ENCODE assay signal across 8 cellular contexts in the genomic region with DNA sequence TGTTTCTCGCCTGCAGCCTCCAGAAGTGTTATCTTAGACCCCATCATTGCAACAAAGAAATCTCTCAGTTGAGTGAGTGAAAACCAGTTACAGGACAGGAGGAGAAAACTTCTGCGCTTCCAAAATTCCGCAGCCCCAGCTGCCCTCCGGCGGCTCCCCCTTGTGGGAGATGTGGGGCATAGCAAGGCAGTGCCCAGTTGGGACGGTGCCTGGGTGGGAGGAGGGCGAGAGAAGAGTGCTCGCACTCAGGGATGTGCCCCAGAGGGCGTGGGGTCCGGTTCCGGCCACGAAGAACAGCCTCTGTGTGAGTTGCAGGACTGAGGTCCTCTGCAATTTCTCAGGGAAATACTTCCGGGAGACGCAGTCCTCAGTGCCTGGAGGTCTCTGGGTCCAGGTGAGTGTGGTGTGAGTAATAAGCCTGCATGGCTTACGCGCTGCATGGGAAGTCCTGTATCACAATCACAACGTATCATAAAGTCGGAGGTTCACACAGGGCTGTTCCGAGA.
DNase-seq lines count a peak whose midpoint lies in the region; ATAC-seq, FAIRE-seq and TF ChIP-seq lines count a peak whose summit lies in the region.

No MANE protein-coding gene starts in this region.

- peak overlapping the region in 3 of 4 experiments; percentile 13 to 39 (median 21); a peak in 3 of 8 replicates for H3K4me3 ChIP-seq in H1 (ENCODE audit: extremely low read depth in 1 of 4, insufficient read depth in 2 of 4, low read depth in 3 of 4, low read length in 4 of 4)

- in situ Hi-C loops in KBM-7 (cut with MboI; ENCODE audit: low pct_unique_long_range_greater_than_20kb, low sequenced_read_pairs): loop anchor here (25.0 kb wide), 1 partner anchor 541 kb away; no protein-coding TSS in a partner anchor

- no peak overlapping the region for H2BK5ac ChIP-seq in H1 (ENCODE audit: low read depth, low read length)

- ATAC-seq in GM21423 (IDR thresholded peaks at IDR 0.05; ENCODE audit: unreplicated experiment) (peak; percentile 83), activated B cell treated with CpG ODN at 0.5 μM for 24 hours (ENCODE audit: low read depth) (peak; percentile 65), memory B cell (ENCODE audit: low read depth) (no peak)

- no peaks in the 10 kb centered on the region for H3K79me1 ChIP-seq in H1 (ENCODE audit: low read depth, low read length)

- no peak overlapping the region for H2BK120ac ChIP-seq in H1 (replicated peaks; ENCODE audit: low read depth, low read length)

- H3K14ac ChIP-seq in H1 (ENCODE audit: insufficient read length): no peak overlapping the region

- H2AK5ac ChIP-seq in H1 (ENCODE audit: low read depth, low read length): no peak overlapping the region

- H3K27ac Mint-ChIP-seq in activated B cell treated with CpG ODN at 0.5 μM for 24 hours (no peak overlapping the region), memory B cell (no peak overlapping the region)

- H3K9me3 Mint-ChIP-seq in activated B cell treated with CpG ODN at 0.5 μM for 24 hours: no peaks in the 10 kb centered on the region
- H3K9me3 Mint-ChIP-seq in memory B cell: no peaks in the 10 kb centered on the region

- no peaks in the 10 kb centered on the region for H3K27me3 ChIP-seq in H1 (replicated peaks in 1 of 4; ENCODE audit: control insufficient read depth in 3 of 4, extremely low read depth in 1 of 4, insufficient read depth in 3 of 4, low read length in 3 of 4)

- H3K9me3 ChIP-seq in H1 (ENCODE audit: insufficient read depth in 2 of 2, low read depth in 1 of 2, low read length in 1 of 2): no peaks in the 10 kb centered on the region

- H2BK15ac ChIP-seq in H1 (ENCODE audit: low read length): peak overlapping the region; percentile 92

- H3K18ac ChIP-seq in H1 (ENCODE audit: extremely low read depth, low read length): no peak overlapping the region

- CTCF ChIA-PET in activated B cell treated with CpG ODN at 0.5 μM for 24 hours (lab: Charles Lee): interaction anchor here (1.3 to 1.9 kb wide), 4 partner anchors 10 to 548 kb away, joined by 3 to 24 read pairs (median 6); no protein-coding TSS in a partner anchor
- CTCF ChIA-PET in H1 (lab: Charles Lee; ENCODE audit: partially characterized antibody): interaction anchor here (0.6 to 4.6 kb wide), 36 partner anchors 9 to 1100 kb away, joined by 3 to 43 read pairs (median 3); partner anchors contain the start of gene BLID

- H2BK20ac ChIP-seq in H1 (ENCODE audit: low read length): 0 out of 2 replicates have a peak overlapping the region, but pooled peaks have one; percentile 23

- H3K4me1 ChIP-seq in H1 (replicated peaks in 1 of 4; ENCODE audit: control insufficient read depth in 3 of 4, insufficient read depth in 4 of 4, low read length in 3 of 4): peaks cover 0 to 4% (median under 1%) of the 10 kb centered on the region in 4 experiments; a peak in 2 of 7 replicates

- TF ChIP-seq EP300 in H1 (IDR thresholded peaks at IDR 0.05; ENCODE audit: borderline replicate concordance in 1 of 2, low read depth in 2 of 2, low read length in 2 of 2): no peak

- no peaks in the 10 kb centered on the region for H4K20me1 ChIP-seq in H1 (replicated peaks in 1 of 2; ENCODE audit: control insufficient read depth in 1 of 2, insufficient read depth in 2 of 2, low read length in 2 of 2)

- H4K8ac ChIP-seq in H1 (ENCODE audit: extremely low read depth, insufficient read depth, low read length): peak overlapping the region; percentile 87

- H3K36me3 Mint-ChIP-seq in activated B cell treated with CpG ODN at 0.5 μM for 24 hours (ENCODE audit: low read depth) (no peaks in the 10 kb centered on the region), memory B cell (no peaks in the 10 kb centered on the region)

- peak; percentile 7 for FAIRE-seq in H1 (lab: Jason Lieb, UNC)

- peak; percentile 96 to 98 for TF ChIP-seq RAD21 in H1 (IDR thresholded peaks at IDR 0.05 in 1 of 2, conservative IDR thresholded peaks at IDR 0.05 in 1 of 2; ENCODE audit: low read depth in 2 of 2, low read length in 2 of 2)

- H2BK12ac ChIP-seq in H1 (ENCODE audit: low read depth, low read length): peak overlapping the region; percentile 45; the same call in 1 of the 2 replicates

- peak overlapping the region; percentile 97 for H2AFZ ChIP-seq in H1 (ENCODE audit: low read length)

- POLR2A ChIA-PET in activated B cell treated with CpG ODN at 0.5 μM for 24 hours (lab: Charles Lee) (no interaction called here), H1 (lab: Charles Lee; ENCODE audit: partially characterized antibody) (no interaction called here)

- H3K4me1 Mint-ChIP-seq in activated B cell treated with CpG ODN at 0.5 μM for 24 hours: no peaks in the 10 kb centered on the region
- no peaks in the 10 kb centered on the region for H3K4me1 Mint-ChIP-seq in memory B cell

- H3K56ac ChIP-seq in H1 (replicated peaks; ENCODE audit: insufficient read length, low read depth, low read length): no peak overlapping the region

- no peak overlapping the region for H3K4me3 Mint-ChIP-seq in activated B cell treated with CpG ODN at 0.5 μM for 24 hours
- no peak overlapping the region for H3K4me3 Mint-ChIP-seq in memory B cell

- H3K27me3 Mint-ChIP-seq in activated B cell treated with CpG ODN at 0.5 μM for 24 hours (peaks cover 31% of the 10 kb centered on the region), memory B cell (peaks cover 23% of the 10 kb centered on the region)

- no peak for TF ChIP-seq POLR2A in H1 (IDR thresholded peaks at IDR 0.05; ENCODE audit: control extremely low read depth in 1 of 2, low read depth in 2 of 2, low read length in 2 of 2)

- peak; percentile 55 for TF ChIP-seq CTCF in activated B cell treated with CpG ODN at 0.5 μM for 24 hours (IDR thresholded peaks at IDR 0.05)
- TF ChIP-seq CTCF in H1 (IDR thresholded peaks at IDR 0.05; ENCODE audit: control extremely low read depth in 1 of 3, insufficient read depth in 1 of 3, low read depth in 1 of 3, low read length in 3 of 3): peak; percentile 93 to 98 (median 94)

- H3K4ac ChIP-seq in H1 (replicated peaks; ENCODE audit: insufficient read length, low read depth, low read length): no peak overlapping the region

- no peaks in the 10 kb centered on the region for H3K36me3 ChIP-seq in H1 (ENCODE audit: control insufficient read depth in 2 of 4, insufficient read depth in 4 of 4, low read length in 3 of 4)

- H4K5ac ChIP-seq in H1 (ENCODE audit: insufficient read length, low read depth, low read length): no peak overlapping the region

- DNase-seq in DMS53 (lab: John Stamatoyannopoulos, UW) (peak; percentile 62), KBM-7 (peak; percentile 55), activated B cell treated with CpG ODN at 0.5 μM for 24 hours (peak; percentile 21), H1 (ENCODE audit: low read depth in 1 of 2, low spot score in 2 of 2) (peak; percentile 34 to 91), memory B cell (ENCODE audit: low spot score in 2 of 2) (peak; percentile 20 to 33), NCI-H1694 (lab: John Stamatoyannopoulos, UW) (no peak)
- peak; percentile 72 for DNase-seq in stimulated activated CD8-positive, alpha-beta memory T cell treated with anti-CD3 and anti-CD28 coated beads, Interleukin-4, amount 100 ng/mL, for 48 hours

- no peak overlapping the region for H3K9ac ChIP-seq in H1 (replicated peaks in 1 of 4; ENCODE audit: extremely low read depth in 1 of 4, low read depth in 3 of 4, low read length in 3 of 4)

- H3K79me2 ChIP-seq in H1 (ENCODE audit: control insufficient read depth in 1 of 2, insufficient read depth in 2 of 2, low read length in 2 of 2): no peaks in the 10 kb centered on the region

- intact Hi-C loops in activated B cell treated with CpG ODN at 0.5 μM for 24 hours (cut with micrococcal nuclease): no loop called here

- no peak overlapping the region for H3K23ac ChIP-seq in H1 (ENCODE audit: insufficient read length)

- peaks cover 2% of the 10 kb centered on the region; the same call in 1 of the 2 replicates for H3K23me2 ChIP-seq in H1 (ENCODE audit: low read depth, low read length)

- peak overlapping the region; percentile 41 to 47; a peak in 3 of 4 replicates for H3K4me2 ChIP-seq in H1 (ENCODE audit: insufficient read depth in 1 of 2, low read depth in 2 of 2, low read length in 2 of 2)

- H3K27ac ChIP-seq in H1 (ENCODE audit: low read depth, low read length): no peak overlapping the region

- WGBS in H1 (ENCODE audit: extremely low coverage in 1 of 2, insufficient coverage in 1 of 2, insufficient read length in 1 of 2, insufficient replicate concordance in 2 of 2, low coverage in 1 of 2, low lambda C conversion rate in 2 of 2, missing lambda C conversion rate in 1 of 2), 2 experiments: 38% methylated on average over 19 of the region's 19 CpGs; no CpG with 5 or more reads in 1 of the 2 experiments

- no peak overlapping the region for H4K91ac ChIP-seq in H1 (replicated peaks; ENCODE audit: insufficient read length, low read length)

TF ChIP-seq in H1, 55 proteins besides CTCF, POLR2A, EP300 and RAD21:
- TF ChIP-seq, protein P1, sequence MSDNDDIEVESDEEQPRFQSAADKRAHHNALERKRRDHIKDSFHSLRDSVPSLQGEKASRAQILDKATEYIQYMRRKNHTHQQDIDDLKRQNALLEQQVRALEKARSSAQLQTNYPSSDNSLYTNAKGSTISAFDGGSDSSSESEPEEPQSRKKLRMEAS (IDR thresholded peaks at IDR 0.05): peak; percentile 46; the same call in 1 of the 2 replicates
- no peak for TF ChIP-seq MAFK (IDR thresholded peaks at IDR 0.05; ENCODE audit: low read depth, low read length)
- peak; percentile 29; the same call in 1 of the 2 replicates for TF ChIP-seq YY1 (IDR thresholded peaks at IDR 0.05; ENCODE audit: low read depth, low read length)
- TF ChIP-seq ASH2L (IDR thresholded peaks at IDR 0.05; ENCODE audit: low read length): peak; percentile 24
- peak; percentile 66 for TF ChIP-seq TEAD4 (IDR thresholded peaks at IDR 0.05; ENCODE audit: low read depth, low read length)
- TF ChIP-seq GABPA (IDR thresholded peaks at IDR 0.05; ENCODE audit: borderline replicate concordance, insufficient read depth, low read length): no peak
- no peak for TF ChIP-seq BRCA1 (IDR thresholded peaks at IDR 0.05; ENCODE audit: low read depth, low read length)
- no peak for TF ChIP-seq EZH2 (IDR thresholded peaks at IDR 0.05; ENCODE audit: low read depth, low read length, severe bottlenecking)
TF ChIP-seq in H1: peak in this region for 4.
